9 cellular contexts compared by ENCODE assay signal in genomic region chr10:16436758-16437539, GRCh38. TPM values are rescaled to one million over a fixed set of nuclear protein-coding genes. Genes with fewer than 3 reads are reported as not detected.
DNase-seq lines count a peak whose midpoint lies in the region; ATAC-seq lines count a peak whose summit lies in the region.
"Had no signal": no experiment of that assay in that cellular context is flagged by ENCODE, and none has a peak within 500 bp of the region (broad histone marks: within the 10 kb centered on the region; RNA-seq: fewer than 3 reads in every experiment).

Gene PTER (plus strand): TSS chr10:16437010. CDS start chr10:16484385, 47,375 bp downstream.

- peak; percentile 93 to 98 (median 96) for DNase-seq in CD4-positive, CD25-positive, alpha-beta regulatory T cell
- DNase-seq in NCI-H82 treated with DMSO at 0.1 percent for 48 hours (lab: John Stamatoyannopoulos, UW; ENCODE audit: unreplicated experiment), result peak; percentile 92
- DNase-seq in activated CD8-positive, alpha-beta memory T cell treated with anti-CD3 and anti-CD28 coated beads for 1 hour (ENCODE audit: extremely low read depth in 1 of 2, low read depth in 1 of 2), result peak; percentile 87 to 96
- DNase-seq in effector CD8-positive, alpha-beta T cell (lab: John Stamatoyannopoulos, UW), result peak; percentile 97
- DNase-seq in lung microvascular endothelial cell (ENCODE audit: low read depth in 2 of 2), result peak; percentile 77 to 80
- DNase-seq in stimulated activated CD4-positive, alpha-beta T cell treated with anti-CD3 and anti-CD28 coated beads, TNF-alpha, amount 100 ng/mL, for 48 hours (ENCODE audit: low read depth in 3 of 3), result peak; percentile 97 to 99 (median 98)

- no peaks in the 10 kb centered on the region for H3K9me3 ChIP-seq in CD4-positive, CD25-positive, alpha-beta regulatory T cell (ENCODE audit: control insufficient read depth in 2 of 2, low read length in 2 of 2)

- peak; percentile 98 for ATAC-seq in CD4-positive, CD25-positive, alpha-beta regulatory T cell (ENCODE audit: low read depth in 2 of 2)
- ATAC-seq in GM19452 (IDR thresholded peaks at IDR 0.05; ENCODE audit: unreplicated experiment) (peak; percentile 94), HG03571 (IDR thresholded peaks at IDR 0.05; ENCODE audit: unreplicated experiment) (peak; percentile 98)

- H3K9me3 Mint-ChIP-seq in CD4-positive, CD25-positive, alpha-beta regulatory T cell, result no peaks in the 10 kb centered on the region

- peak within 1 kb of the TSS; percentile 95 to 97 (median 96) for H3K27ac Mint-ChIP-seq in CD4-positive, CD25-positive, alpha-beta regulatory T cell

- H3K4me1 ChIP-seq in CD4-positive, CD25-positive, alpha-beta regulatory T cell (ENCODE audit: control insufficient read depth, insufficient read depth, low read length, poor library complexity, severe bottlenecking), result peaks cover 54% of the 10 kb centered on the region

- H3K36me3 Mint-ChIP-seq in CD4-positive, CD25-positive, alpha-beta regulatory T cell, result peaks cover 16% of the 10 kb centered on the region

- H3K4me3 Mint-ChIP-seq in CD4-positive, CD25-positive, alpha-beta regulatory T cell, result peak within 1 kb of the TSS; percentile 91 to 96 (median 93)

- H3K36me3 ChIP-seq in CD4-positive, CD25-positive, alpha-beta regulatory T cell (ENCODE audit: control insufficient read depth, insufficient read depth, low read length), result no peaks in the 10 kb centered on the region

- H3K27me3 Mint-ChIP-seq in CD4-positive, CD25-positive, alpha-beta regulatory T cell, result peaks cover 4% of the 10 kb centered on the region

- H3K27me3 ChIP-seq in CD4-positive, CD25-positive, alpha-beta regulatory T cell (ENCODE audit: control insufficient read depth, insufficient read depth, low read length), result no peaks in the 10 kb centered on the region

- H3K4me3 ChIP-seq in CD4-positive, CD25-positive, alpha-beta regulatory T cell (ENCODE audit: low read depth, low read length), result peak within 1 kb of the TSS; percentile 79

- H3K4me1 Mint-ChIP-seq in CD4-positive, CD25-positive, alpha-beta regulatory T cell, result peaks cover 15 to 53% (median 41%) of the 10 kb centered on the region in 4 donors

- peak within 1 kb of the TSS; percentile 86 for H3K27ac ChIP-seq in CD4-positive, CD25-positive, alpha-beta regulatory T cell (ENCODE audit: insufficient read depth, low read length, poor library complexity, severe bottlenecking)

RNA-seq across cellular contexts. Expression of gene PTER, which starts in this region (rescaled TPM):
- 17.8 TPM for total RNA-seq in CD4-positive, CD25-positive, alpha-beta regulatory T cell
- 10 to 100 TPM; 18.6 to 38.4 (median 31.1) TPM for polyA plus RNA-seq in CD4-positive, CD25-positive, alpha-beta regulatory T cell
- total RNA-seq in lung microvascular endothelial cell, result 3.2 and 6.8 TPM in 2 replicates
- polyA plus RNA-seq: neural cell had no signal

Comparison
In these comparisons a context has a peak if more than half of its experiments do, and no peak if none do; other contexts are left out.
1. Peak in every context shown above with its lines: DNase-seq, ATAC-seq, H3K4me3 ChIP-seq and H3K27ac ChIP-seq.